Comparison of ENCODE assay signal across 26 cellular contexts in genomic region chr1:68083686-68084085, GRCh38. TPM values are rescaled to one million over a fixed set of nuclear protein-coding genes. Genes with fewer than 3 reads are reported as not detected.
"Had no signal": no experiment of that assay in that cellular context is flagged by ENCODE, and none has a peak within 500 bp of the region (broad histone marks: within the 10 kb centered on the region; RNA-seq: fewer than 3 reads in every experiment).

No MANE protein-coding gene starts in this region.

- H3K27ac ChIP-seq: neural progenitor cell, ovary, parathyroid adenoma, psoas muscle, right lobe of liver, sigmoid colon, thoracic aorta, thyroid gland, tibial nerve, vagina had no signal

- ATAC-seq: natural killer cell; psoas muscle; right cardiac atrium; right lobe of liver; stimulated activated effector memory CD8-positive, alpha-beta T cell treated with anti-CD3 and anti-CD28 coated beads, Interleukin-12 subunit alpha, Interleukin-12 subunit beta, amount 100 ng/mL, for 72 hours; stimulated activated naive B cell treated with anti-CD40 and anti-IgM and Interleukin-4, amounts not matched to agents 10 μg/mL and 1 μg/mL and 100 μg/mL, for 72 hours had no signal

- H3K36me3 ChIP-seq: neural progenitor cell, ovary, right lobe of liver, sigmoid colon, stomach, thoracic aorta, thyroid gland, tibial nerve, vagina had no signal

- H3K27ac Mint-ChIP-seq: natural killer cell; nephron; neural progenitor cell; progenitor cell of endocrine pancreas; stimulated activated effector memory CD8-positive, alpha-beta T cell treated with anti-CD3 and anti-CD28 coated beads, Interleukin-12 subunit alpha, Interleukin-12 subunit beta, amount 100 ng/mL, for 72 hours; stimulated activated naive B cell treated with anti-CD40 and anti-IgM and Interleukin-4, amounts not matched to agents 10 μg/mL and 1 μg/mL and 100 μg/mL, for 72 hours; stimulated activated naive CD8-positive, alpha-beta T cell treated with anti-CD3 and anti-CD28 coated beads, Interleukin-15, Interleukin-2, amounts not matched to agents 100 ng/mL and 50 ng/mL, for 24 hours; type B pancreatic cell had no signal

- H3K4me3 ChIP-seq: neural progenitor cell, ovary, psoas muscle, right lobe of liver, sigmoid colon, stomach, thoracic aorta, thyroid gland, tibial nerve, vagina had no signal

- H3K9ac ChIP-seq: neural progenitor cell, parathyroid adenoma had no signal

- H3K4me3 Mint-ChIP-seq: natural killer cell; nephron; neural progenitor cell; stimulated activated effector memory CD8-positive, alpha-beta T cell treated with anti-CD3 and anti-CD28 coated beads, Interleukin-12 subunit alpha, Interleukin-12 subunit beta, amount 100 ng/mL, for 72 hours; stimulated activated naive B cell treated with anti-CD40 and anti-IgM and Interleukin-4, amounts not matched to agents 10 μg/mL and 1 μg/mL and 100 μg/mL, for 72 hours; stimulated activated naive CD8-positive, alpha-beta T cell treated with anti-CD3 and anti-CD28 coated beads, Interleukin-15, Interleukin-2, amounts not matched to agents 100 ng/mL and 50 ng/mL, for 24 hours; type B pancreatic cell had no signal

- DNase-seq: natural killer cell; occipital lobe; ovary; psoas muscle; right cardiac atrium; right lobe of liver; sigmoid colon; small intestine; stimulated activated CD4-positive, alpha-beta T cell treated with anti-CD3 and anti-CD28 coated beads, Interleukin-15, amount 100 ng/mL, for 24 hours; stimulated activated CD4-positive, alpha-beta T cell treated with anti-CD3 and anti-CD28 coated beads, Interleukin-2, amount 100 ng/mL, for 24 hours; stimulated activated CD4-positive, alpha-beta T cell treated with anti-CD3 and anti-CD28 coated beads, Interleukin-2, amount 100 ng/mL, for 48 hours; stimulated activated CD4-positive, alpha-beta T cell treated with anti-CD3 and anti-CD28 coated beads, Interleukin-4, amount 100 ng/mL, for 24 hours; stimulated activated naive B cell treated with anti-CD40 and anti-IgM and Interleukin-4, amounts not matched to agents 10 μg/mL and 1 μg/mL and 100 μg/mL, for 72 hours; stimulated activated naive CD4-positive, alpha-beta T cell treated with Interleukin-2 at 50 U/mL for 16 hours; stomach; thyroid gland had no signal

- H3K36me3 Mint-ChIP-seq: natural killer cell; neural progenitor cell; stimulated activated effector memory CD8-positive, alpha-beta T cell treated with anti-CD3 and anti-CD28 coated beads, Interleukin-12 subunit alpha, Interleukin-12 subunit beta, amount 100 ng/mL, for 72 hours; stimulated activated naive B cell treated with anti-CD40 and anti-IgM and Interleukin-4, amounts not matched to agents 10 μg/mL and 1 μg/mL and 100 μg/mL, for 72 hours; type B pancreatic cell had no signal

- H3K4me1 ChIP-seq: parathyroid adenoma, psoas muscle, right lobe of liver, sigmoid colon, stomach, thyroid gland, tibial nerve, vagina had no signal

- H3K4me1 Mint-ChIP-seq: natural killer cell; nephron; neural progenitor cell; stimulated activated effector memory CD8-positive, alpha-beta T cell treated with anti-CD3 and anti-CD28 coated beads, Interleukin-12 subunit alpha, Interleukin-12 subunit beta, amount 100 ng/mL, for 72 hours; stimulated activated naive B cell treated with anti-CD40 and anti-IgM and Interleukin-4, amounts not matched to agents 10 μg/mL and 1 μg/mL and 100 μg/mL, for 72 hours had no signal

- H2AFZ ChIP-seq: neural progenitor cell, parathyroid adenoma had no signal

- H3K27me3 Mint-ChIP-seq: progenitor cell of endocrine pancreas, type B pancreatic cell had no signal

- H3K4me2 ChIP-seq: neural progenitor cell had no signal

- H3K9me3 Mint-ChIP-seq: neural progenitor cell; stimulated activated naive CD8-positive, alpha-beta T cell treated with anti-CD3 and anti-CD28 coated beads, Interleukin-15, Interleukin-2, amounts not matched to agents 100 ng/mL and 50 ng/mL, for 24 hours; type B pancreatic cell had no signal

- H3K9me3 ChIP-seq: ovary, psoas muscle, right lobe of liver, sigmoid colon, thoracic aorta, thyroid gland, vagina had no signal

- H3K27me3 ChIP-seq: neural progenitor cell, ovary, right lobe of liver, sigmoid colon, stomach, thyroid gland, tibial nerve, vagina had no signal

- H3K79me2 ChIP-seq: parathyroid adenoma had no signal

RNA-seq across cellular contexts. Expression of gene DIRAS3, which starts 33.3 kb away (rescaled TPM):
- total RNA-seq: natural killer cell had no signal
